ENCODE assay signal across 8 cellular contexts in genomic region chr19:39515551-39516191, GRCh38. TPM values are rescaled to one million over a fixed set of nuclear protein-coding genes. Genes with fewer than 3 reads are reported as not detected.
DNase-seq lines count a peak whose midpoint lies in the region; ATAC-seq and TF ChIP-seq lines count a peak whose summit lies in the region.

No MANE protein-coding gene starts in this region.

- H3K9me3 Mint-ChIP-seq in activated CD4-positive, alpha-beta T cell treated with anti-CD3 and anti-CD28 coated beads, Interleukin-2, amount 10 ng/mL, durations not matched to agents 7 days and 5 days: no peaks in the 10 kb centered on the region
- H3K9me3 Mint-ChIP-seq in activated T-helper 2 cell treated with anti-CD3 and anti-CD28 coated beads, Interferon-gamma antibody, Interleukin-2, Interleukin-4, amounts not matched to agents 10 μg/mL and 5 μg/mL and 100 μg/mL, durations not matched to agents 14 hours and 24 hours and 36 hours: no peaks in the 10 kb centered on the region
- no peaks in the 10 kb centered on the region for H3K9me3 Mint-ChIP-seq in stimulated activated naive CD8-positive, alpha-beta T cell treated with anti-CD3 and anti-CD28 coated beads, Interleukin-15, amount 100 ng/mL, for 72 hours

- intact Hi-C loops in activated T-helper 2 cell treated with anti-CD3 and anti-CD28 coated beads, Interferon-gamma antibody, Interleukin-2, Interleukin-4, amounts not matched to agents 10 μg/mL and 5 μg/mL and 100 μg/mL, durations not matched to agents 14 hours and 24 hours and 36 hours (cut with micrococcal nuclease): no loop called here

- H3K4me3 Mint-ChIP-seq in activated CD4-positive, alpha-beta T cell treated with anti-CD3 and anti-CD28 coated beads, Interleukin-2, amount 10 ng/mL, durations not matched to agents 7 days and 5 days: peak overlapping the region; percentile 20
- peak overlapping the region; percentile 14 for H3K4me3 Mint-ChIP-seq in activated T-helper 2 cell treated with anti-CD3 and anti-CD28 coated beads, Interferon-gamma antibody, Interleukin-2, Interleukin-4, amounts not matched to agents 10 μg/mL and 5 μg/mL and 100 μg/mL, durations not matched to agents 14 hours and 24 hours and 36 hours (ENCODE audit: low read depth)
- peak overlapping the region; percentile 75 to 94 for H3K4me3 Mint-ChIP-seq in stimulated activated naive CD8-positive, alpha-beta T cell treated with anti-CD3 and anti-CD28 coated beads, Interleukin-15, amount 100 ng/mL, for 72 hours

- TF ChIP-seq CTCF in omental fat pad (IDR thresholded peaks at IDR 0.05): no peak

- CTCF ChIA-PET in activated CD4-positive, alpha-beta T cell treated with anti-CD3 and anti-CD28 coated beads, Interleukin-2, amount 10 ng/mL, durations not matched to agents 7 days and 5 days (lab: Charles Lee): interaction anchor here (1.1 to 1.4 kb wide), 2 partner anchors 17 to 41 kb away, joined by 3 to 6 read pairs; partner anchors contain the start of gene EID2B

- H3K27me3 Mint-ChIP-seq in activated CD4-positive, alpha-beta T cell treated with anti-CD3 and anti-CD28 coated beads, Interleukin-2, amount 10 ng/mL, durations not matched to agents 7 days and 5 days: peaks cover 57% of the 10 kb centered on the region
- peaks cover 43% of the 10 kb centered on the region for H3K27me3 Mint-ChIP-seq in activated T-helper 2 cell treated with anti-CD3 and anti-CD28 coated beads, Interferon-gamma antibody, Interleukin-2, Interleukin-4, amounts not matched to agents 10 μg/mL and 5 μg/mL and 100 μg/mL, durations not matched to agents 14 hours and 24 hours and 36 hours (ENCODE audit: low read depth)
- H3K27me3 Mint-ChIP-seq in stimulated activated naive CD8-positive, alpha-beta T cell treated with anti-CD3 and anti-CD28 coated beads, Interleukin-15, amount 100 ng/mL, for 72 hours: peaks cover 55% of the 10 kb centered on the region

- H3K4me1 Mint-ChIP-seq in activated CD4-positive, alpha-beta T cell treated with anti-CD3 and anti-CD28 coated beads, Interleukin-2, amount 10 ng/mL, durations not matched to agents 7 days and 5 days: peaks cover 9% of the 10 kb centered on the region
- peaks cover 8% of the 10 kb centered on the region for H3K4me1 Mint-ChIP-seq in activated T-helper 2 cell treated with anti-CD3 and anti-CD28 coated beads, Interferon-gamma antibody, Interleukin-2, Interleukin-4, amounts not matched to agents 10 μg/mL and 5 μg/mL and 100 μg/mL, durations not matched to agents 14 hours and 24 hours and 36 hours (ENCODE audit: low read depth)
- peaks cover 20% of the 10 kb centered on the region for H3K4me1 Mint-ChIP-seq in stimulated activated naive CD8-positive, alpha-beta T cell treated with anti-CD3 and anti-CD28 coated beads, Interleukin-15, amount 100 ng/mL, for 72 hours

- POLR2A ChIA-PET in activated CD4-positive, alpha-beta T cell treated with anti-CD3 and anti-CD28 coated beads, Interleukin-2, amount 10 ng/mL, durations not matched to agents 7 days and 5 days (lab: Charles Lee): no interaction called here

- ATAC-seq in stimulated activated naive CD8-positive, alpha-beta T cell treated with anti-CD3 and anti-CD28 coated beads, Interleukin-15, amount 100 ng/mL, for 72 hours: peak; percentile 36
- ATAC-seq in omental fat pad (ENCODE audit: low FRiP score): no peak
- no peak for ATAC-seq in GM21367 (IDR thresholded peaks at IDR 0.05; ENCODE audit: unreplicated experiment)

- H3K27ac Mint-ChIP-seq in activated CD4-positive, alpha-beta T cell treated with anti-CD3 and anti-CD28 coated beads, Interleukin-2, amount 10 ng/mL, durations not matched to agents 7 days and 5 days: no peak overlapping the region
- no peak overlapping the region for H3K27ac Mint-ChIP-seq in activated T-helper 2 cell treated with anti-CD3 and anti-CD28 coated beads, Interferon-gamma antibody, Interleukin-2, Interleukin-4, amounts not matched to agents 10 μg/mL and 5 μg/mL and 100 μg/mL, durations not matched to agents 14 hours and 24 hours and 36 hours
- H3K27ac Mint-ChIP-seq in stimulated activated naive CD8-positive, alpha-beta T cell treated with anti-CD3 and anti-CD28 coated beads, Interleukin-15, amount 100 ng/mL, for 72 hours: peak overlapping the region in 1 of 2 donors; percentile 92

- DNase-seq in activated CD4-positive, alpha-beta T cell treated with anti-CD3 and anti-CD28 coated beads, Interleukin-2, amount 10 ng/mL, durations not matched to agents 7 days and 5 days: no peak
- DNase-seq in activated CD4-positive, alpha-beta T cell treated with anti-CD3 and anti-CD28 coated beads for 1 hour: no peak
- no peak for DNase-seq in activated T-helper 2 cell treated with anti-CD3 and anti-CD28 coated beads, Interferon-gamma antibody, Interleukin-2, Interleukin-4, amounts not matched to agents 10 μg/mL and 5 μg/mL and 100 μg/mL, durations not matched to agents 14 hours and 24 hours and 36 hours (ENCODE audit: low spot score)
- peak; percentile 59 for DNase-seq in iPS-NIHi7 (ENCODE audit: extremely low spot score)
- no peak for DNase-seq in stimulated activated naive CD8-positive, alpha-beta T cell treated with anti-CD3 and anti-CD28 coated beads, Interleukin-15, amount 100 ng/mL, for 72 hours
- no peak for DNase-seq in omental fat pad (ENCODE audit: low spot score)
- DNase-seq in NCI-H226: no peak

- peaks cover 2% of the 10 kb centered on the region for H3K36me3 Mint-ChIP-seq in activated CD4-positive, alpha-beta T cell treated with anti-CD3 and anti-CD28 coated beads, Interleukin-2, amount 10 ng/mL, durations not matched to agents 7 days and 5 days (ENCODE audit: low read depth)
- H3K36me3 Mint-ChIP-seq in activated T-helper 2 cell treated with anti-CD3 and anti-CD28 coated beads, Interferon-gamma antibody, Interleukin-2, Interleukin-4, amounts not matched to agents 10 μg/mL and 5 μg/mL and 100 μg/mL, durations not matched to agents 14 hours and 24 hours and 36 hours (ENCODE audit: low read depth): no peaks in the 10 kb centered on the region

RNA-seq across cellular contexts. Expression of gene SELENOV, which starts 0.7 kb away (rescaled TPM):
- total RNA-seq in activated CD4-positive, alpha-beta T cell treated with anti-CD3 and anti-CD28 coated beads, Interleukin-2, amount 10 ng/mL, durations not matched to agents 7 days and 5 days: not detected
- total RNA-seq in activated T-helper 2 cell treated with anti-CD3 and anti-CD28 coated beads, Interferon-gamma antibody, Interleukin-2, Interleukin-4, amounts not matched to agents 10 μg/mL and 5 μg/mL and 100 μg/mL, durations not matched to agents 14 hours and 24 hours and 36 hours: not detected in 2 replicates
- total RNA-seq in omental fat pad: not detected

RNA-seq across cellular contexts. Expression of gene DLL3, which starts 16.9 kb away (rescaled TPM):
- total RNA-seq in activated CD4-positive, alpha-beta T cell treated with anti-CD3 and anti-CD28 coated beads, Interleukin-2, amount 10 ng/mL, durations not matched to agents 7 days and 5 days: under 1 TPM in 1 of 2 experiments, not detected in 1; 0.35 TPM
- total RNA-seq in activated T-helper 2 cell treated with anti-CD3 and anti-CD28 coated beads, Interferon-gamma antibody, Interleukin-2, Interleukin-4, amounts not matched to agents 10 μg/mL and 5 μg/mL and 100 μg/mL, durations not matched to agents 14 hours and 24 hours and 36 hours: 1.6 and 1.8 TPM in 2 replicates
- total RNA-seq in omental fat pad: under 1 TPM in 1 of 4 donors, not detected in 3; 0.24 TPM

RNA-seq across cellular contexts. Expression of gene EID2B, which starts 17.0 kb away (rescaled TPM):
- 1 to 10 TPM; 3.4 to 5.1 TPM for total RNA-seq in activated CD4-positive, alpha-beta T cell treated with anti-CD3 and anti-CD28 coated beads, Interleukin-2, amount 10 ng/mL, durations not matched to agents 7 days and 5 days
- 3.5 and 4.1 TPM in 2 replicates for total RNA-seq in activated T-helper 2 cell treated with anti-CD3 and anti-CD28 coated beads, Interferon-gamma antibody, Interleukin-2, Interleukin-4, amounts not matched to agents 10 μg/mL and 5 μg/mL and 100 μg/mL, durations not matched to agents 14 hours and 24 hours and 36 hours
- 1 to 10 TPM; 1.8 to 4.4 (median 2.3) TPM for total RNA-seq in omental fat pad

RNA-seq across cellular contexts. Expression of gene EID2, which starts 24.3 kb away (rescaled TPM):
- total RNA-seq in activated CD4-positive, alpha-beta T cell treated with anti-CD3 and anti-CD28 coated beads, Interleukin-2, amount 10 ng/mL, durations not matched to agents 7 days and 5 days: 10 to 100 TPM; 17.2 to 20.3 TPM
- 17.2 and 18.3 TPM in 2 replicates for total RNA-seq in activated T-helper 2 cell treated with anti-CD3 and anti-CD28 coated beads, Interferon-gamma antibody, Interleukin-2, Interleukin-4, amounts not matched to agents 10 μg/mL and 5 μg/mL and 100 μg/mL, durations not matched to agents 14 hours and 24 hours and 36 hours
- total RNA-seq in omental fat pad: 10 to 100 TPM in 2 of 4 donors, 1 to 10 TPM in 2; 6.2 to 13.6 (median 9.6) TPM

RNA-seq across cellular contexts. Expression of gene TIMM50, which starts 35.0 kb away (rescaled TPM):
- total RNA-seq in activated CD4-positive, alpha-beta T cell treated with anti-CD3 and anti-CD28 coated beads, Interleukin-2, amount 10 ng/mL, durations not matched to agents 7 days and 5 days: 10 to 100 TPM; 45.7 to 56.8 TPM
- 110 and 115 TPM in 2 replicates for total RNA-seq in activated T-helper 2 cell treated with anti-CD3 and anti-CD28 coated beads, Interferon-gamma antibody, Interleukin-2, Interleukin-4, amounts not matched to agents 10 μg/mL and 5 μg/mL and 100 μg/mL, durations not matched to agents 14 hours and 24 hours and 36 hours
- 10 to 100 TPM; 36.4 to 65.7 (median 50.3) TPM for total RNA-seq in omental fat pad

Comparison
In these comparisons a context has a peak if more than half of its experiments do, and no peak if none do; other contexts are left out.
1. H3K4me3 Mint-ChIP-seq: peak in every context shown above with its lines; median percentile 84 in stimulated activated naive CD8-positive, alpha-beta T cell treated with anti-CD3 and anti-CD28 coated beads, Interleukin-15, amount 100 ng/mL, for 72 hours; 20 in activated CD4-positive, alpha-beta T cell treated with anti-CD3 and anti-CD28 coated beads, Interleukin-2, amount 10 ng/mL, durations not matched to agents 7 days and 5 days; 14 in activated T-helper 2 cell treated with anti-CD3 and anti-CD28 coated beads, Interferon-gamma antibody, Interleukin-2, Interleukin-4, amounts not matched to agents 10 μg/mL and 5 μg/mL and 100 μg/mL, durations not matched to agents 14 hours and 24 hours and 36 hours.